Comparison of ENCODE assay signal across 9 cellular contexts in the genomic region with DNA sequence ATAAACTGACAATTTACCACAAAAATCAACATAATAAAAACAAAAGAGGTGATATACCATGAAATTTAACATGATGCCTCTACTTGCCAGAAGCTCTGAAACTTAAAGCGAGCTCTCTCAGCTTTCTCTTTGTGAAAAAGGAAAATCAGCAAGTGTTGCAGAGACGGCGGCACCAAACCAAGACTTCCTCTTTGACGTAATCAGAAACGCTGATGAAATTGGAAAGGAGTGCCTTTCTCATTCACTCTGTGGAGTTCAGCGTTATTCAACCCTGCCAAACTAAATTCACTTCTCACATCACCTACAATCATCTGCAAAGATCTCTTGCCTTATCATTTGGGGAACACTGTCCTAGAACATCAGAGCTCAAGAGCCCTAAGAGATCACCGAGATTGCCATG. TPM values are rescaled to one million over a fixed set of nuclear protein-coding genes. Genes with fewer than 3 reads are reported as not detected.
DNase-seq lines count a peak whose midpoint lies in the region; ATAC-seq, FAIRE-seq and TF ChIP-seq lines count a peak whose summit lies in the region.
"Had no signal": no experiment of that assay in that cellular context is flagged by ENCODE, and none has a peak within 500 bp of the region (broad histone marks: within the 10 kb centered on the region; RNA-seq: fewer than 3 reads in every experiment).

No MANE protein-coding gene starts in this region.

- peak; percentile 60 for ATAC-seq in CD4-positive, alpha-beta T cell (ENCODE audit: poor library complexity)
- ATAC-seq in GM19395 (IDR thresholded peaks at IDR 0.05; ENCODE audit: unreplicated experiment): peak; percentile 38
- ATAC-seq in left lung: peak; percentile 31
- no peak for ATAC-seq in HG02840 (IDR thresholded peaks at IDR 0.05; ENCODE audit: low FRiP score, unreplicated experiment)
- no peak for ATAC-seq in HG03442 (IDR thresholded peaks at IDR 0.05; ENCODE audit: unreplicated experiment)

- CTCF ChIA-PET in CD4-positive, alpha-beta T cell (lab: Charles Lee): interaction anchor here (0.8 to 5.1 kb wide), 23 partner anchors 8 to 128 kb away, joined by 3 to 151 read pairs (median 9); a partner anchor contains a TSS

- peaks cover 63% of the 10 kb centered on the region for H3K4me1 Mint-ChIP-seq in CD4-positive, alpha-beta T cell (ENCODE audit: low read depth)

- peaks cover 0 to 85% of the 10 kb centered on the region in 2 donors for H3K36me3 ChIP-seq in left lung

- H3K27ac Mint-ChIP-seq in CD4-positive, alpha-beta T cell: peak overlapping the region; percentile 91

- H3K36me3 Mint-ChIP-seq in CD4-positive, alpha-beta T cell (ENCODE audit: low read depth): peaks cover 99% of the 10 kb centered on the region

- H3K4me3 ChIP-seq in left lung: no peak overlapping the region

- peaks cover 0 to 29% of the 10 kb centered on the region in 2 donors for H3K4me1 ChIP-seq in left lung

- H3K27me3 ChIP-seq in CD4-positive, alpha-beta T cell (ENCODE audit: control insufficient read depth, insufficient read depth, low read length): no peaks in the 10 kb centered on the region
- H3K27me3 ChIP-seq in left lung: no peaks in the 10 kb centered on the region

- H3K27ac ChIP-seq in CD4-positive, alpha-beta T cell (ENCODE audit: low read depth, low read length): peak overlapping the region; percentile 55
- peak overlapping the region in 1 of 2 donors; percentile 74 for H3K27ac ChIP-seq in left lung

- peak in 1 of 10 experiments; percentile 19 for DNase-seq in CD4-positive, alpha-beta T cell
- peak; percentile 5 for DNase-seq in SKM-1 (lab: John Stamatoyannopoulos, UW; ENCODE audit: unreplicated experiment)
- no peak for DNase-seq in left lung
- no peak for DNase-seq in SW 1271 (lab: John Stamatoyannopoulos, UW)
- DNase-seq in urothelium cell line (ENCODE audit: low spot score): no peak
- DNase-seq: NCI-H1436 treated with DMSO at 0.1 percent for 48 hours had no signal

- H3K9me3 Mint-ChIP-seq in CD4-positive, alpha-beta T cell: no peaks in the 10 kb centered on the region

- POLR2A ChIA-PET in CD4-positive, alpha-beta T cell (lab: Charles Lee): interaction anchor here (0.7 to 5.5 kb wide), 15 partner anchors 10 to 74 kb away, joined by 3 to 97 read pairs (median 6); a partner anchor contains a TSS

- FAIRE-seq in urothelium cell line (lab: Jason Lieb, UNC): no peak

- intact Hi-C loops in CD4-positive, alpha-beta T cell (cut with DNase I, micrococcal nuclease): no loop called here
- intact Hi-C loops in left lung (cut with DNase I): loop anchor here in 1 of 2 donors (5.0 kb wide), 1 partner anchor 37 kb away; no protein-coding TSS in a partner anchor

- TF ChIP-seq CTCF in CD4-positive, alpha-beta T cell (IDR thresholded peaks at IDR 0.05): no peak
- TF ChIP-seq CTCF in left lung (IDR thresholded peaks at IDR 0.05): no peak

- no peaks in the 10 kb centered on the region for H3K9me3 ChIP-seq in CD4-positive, alpha-beta T cell (ENCODE audit: control insufficient read depth, low read length)
- H3K9me3 ChIP-seq in left lung: no peaks in the 10 kb centered on the region

- no peaks in the 10 kb centered on the region for H3K27me3 Mint-ChIP-seq in CD4-positive, alpha-beta T cell

- H3K4me3 Mint-ChIP-seq in CD4-positive, alpha-beta T cell: peak overlapping the region; percentile 63

RNA-seq across cellular contexts. Expression of a gene that starts 32.2 kb away (rescaled TPM):
- 100 to 1,000 TPM; 108 to 130 TPM for total RNA-seq in CD4-positive, alpha-beta T cell
- 100 to 1,000 TPM; 188 to 198 TPM for total RNA-seq in left lung

RNA-seq across cellular contexts. Expression of a gene that starts 44.6 kb away (rescaled TPM):
- total RNA-seq in CD4-positive, alpha-beta T cell: 100 to 1,000 TPM; 110 to 115 TPM
- total RNA-seq in left lung: 100 to 1,000 TPM; 111 to 133 TPM

Comparison
In these comparisons a context has a peak if more than half of its experiments do, and no peak if none do; other contexts are left out.
1. ATAC-seq: peak in CD4-positive, alpha-beta T cell (single experiment), GM19395 (single experiment) and left lung (single experiment); none in HG02840 (single experiment) and HG03442 (single experiment).